In genomic region chr12:6430124-6430989, GRCh38 we compare ENCODE assay signal across 1 cellular context.
TF ChIP-seq lines count a peak whose summit lies in the region.

No MANE protein-coding gene starts in this region.

TF ChIP-seq in K562, 482 proteins besides CTCF, POLR2A, EP300 and RAD21 (continued from another document and continues in another):
- TF ChIP-seq TAF9B (IDR thresholded peaks at IDR 0.05; ENCODE audit: partially characterized antibody) (peak; percentile 53), FOXO4 (CRISPR knock-in tag; IDR thresholded peaks at IDR 0.05) (no peak), SAFB2 (IDR thresholded peaks at IDR 0.05; ENCODE audit: borderline replicate concordance, low read depth, low read length, severe bottlenecking) (no peak), ZNF224 (CRISPR knock-in tag; IDR thresholded peaks at IDR 0.05) (no peak), KLF6 (CRISPR knock-in tag; IDR thresholded peaks at IDR 0.05; ENCODE audit: borderline replicate concordance) (no peak), NCOA1 (IDR thresholded peaks at IDR 0.05; ENCODE audit: low read depth) (peak; percentile 38; the same call in 1 of the 2 replicates), MCM5 (IDR thresholded peaks at IDR 0.05; ENCODE audit: low read depth) (no peak), SRSF3 (IDR thresholded peaks at IDR 0.05; ENCODE audit: insufficient read depth, low read length) (no peak), CBX1 (IDR thresholded peaks at IDR 0.05; ENCODE audit: low read depth) (no peak), LARP7 (IDR thresholded peaks at IDR 0.05) (no peak), BRD4 (IDR thresholded peaks at IDR 0.05) (no peak), MAZ (CRISPR knock-in tag; conservative IDR thresholded peaks at IDR 0.05 in 1 of 2, IDR thresholded peaks at IDR 0.05 in 1 of 2) (0 out of 4 replicates have a peak, but pooled peaks of 1 of the 2 experiments have one; percentile 28), HDAC1 (IDR thresholded peaks at IDR 0.05) (peak in 1 of 2 experiments; percentile 64; a peak in 1 of 4 replicates), TCF3 (CRISPR knock-in tag; IDR thresholded peaks at IDR 0.05) (peak; percentile 20; the same call in 1 of the 2 replicates), SUPT5H (IDR thresholded peaks at IDR 0.05) (no peak), HDGF (IDR thresholded peaks at IDR 0.05) (no peak), SNRNP70 (optimal IDR thresholded peaks at IDR 0.05; ENCODE audit: low read depth, low read length) (no peak), SIN3A (IDR thresholded peaks at IDR 0.05; ENCODE audit: borderline replicate concordance in 2 of 2, control insufficient read depth in 1 of 2, low read depth in 2 of 2, low read length in 2 of 2) (no peak), ZBTB49 (CRISPR knock-in tag; IDR thresholded peaks at IDR 0.05; ENCODE audit: borderline replicate concordance) (no peak), SPI1 (IDR thresholded peaks at IDR 0.05; ENCODE audit: borderline replicate concordance, low read depth, low read length) (0 out of 2 replicates have a peak, but pooled peaks have one; percentile 33), BCL6 (CRISPR knock-in tag; IDR thresholded peaks at IDR 0.05) (no peak), ZBTB12 (CRISPR knock-in tag; IDR thresholded peaks at IDR 0.05) (no peak), CEBPB (tag; IDR thresholded peaks at IDR 0.05) (peak; percentile 86), ZNF280B (CRISPR knock-in tag; IDR thresholded peaks at IDR 0.05) (no peak), TCF15 (CRISPR knock-in tag; IDR thresholded peaks at IDR 0.05) (no peak), RBBP5 (IDR thresholded peaks at IDR 0.05; ENCODE audit: borderline replicate concordance, insufficient read depth, low read length, poor library complexity, severe bottlenecking) (peak; percentile 54), ZNF253 (CRISPR knock-in tag; conservative IDR thresholded peaks at IDR 0.05) (no peak), ZNF184 (CRISPR knock-in tag; IDR thresholded peaks at IDR 0.05) (no peak), PPARD (CRISPR knock-in tag; IDR thresholded peaks at IDR 0.05) (no peak), GTF2F1 (IDR thresholded peaks at IDR 0.05; ENCODE audit: low read depth, low read length) (no peak), TBL1XR1 (IDR thresholded peaks at IDR 0.05; ENCODE audit: low read length in 2 of 2) (0 out of 4 replicates have a peak, but pooled peaks of 1 of the 2 experiments have one; percentile 49), MEF2A (IDR thresholded peaks at IDR 0.05; ENCODE audit: control insufficient read depth, low read depth, low read length) (no peak), MAFF (IDR thresholded peaks at IDR 0.05; ENCODE audit: low read length) (peak; percentile 93), FOSL1 (tag; conservative IDR thresholded peaks at IDR 0.05) (peak; percentile 85), MAFK (IDR thresholded peaks at IDR 0.05; ENCODE audit: low read length) (peak; percentile 89), ETV6 (IDR thresholded peaks at IDR 0.05; ENCODE audit: borderline replicate concordance in 1 of 2, low read depth in 2 of 2, low read length in 1 of 2) (no peak), ETV6 (CRISPR knock-in tag; IDR thresholded peaks at IDR 0.05; ENCODE audit: borderline replicate concordance) (no peak), SP1 (CRISPR knock-in tag; IDR thresholded peaks at IDR 0.05) (no peak), RBFOX2 (IDR thresholded peaks at IDR 0.05; ENCODE audit: low read depth, low read length) (no peak), C11orf30 (IDR thresholded peaks at IDR 0.05; ENCODE audit: low read depth) (peak; percentile 97), OTX1 (CRISPR knock-in tag; IDR thresholded peaks at IDR 0.05) (no peak), HES1 (IDR thresholded peaks at IDR 0.05; ENCODE audit: low read depth) (no peak), HNRNPL (IDR thresholded peaks at IDR 0.05; ENCODE audit: low read depth, low read length) (peak; percentile 66), TFAM (CRISPR knock-in tag; conservative IDR thresholded peaks at IDR 0.05) (no peak), ZBTB33 (CRISPR knock-in tag; IDR thresholded peaks at IDR 0.05) (no peak), TCF7 (IDR thresholded peaks at IDR 0.05; ENCODE audit: borderline replicate concordance) (no peak), TEAD4 (IDR thresholded peaks at IDR 0.05; ENCODE audit: low read length) (peak; percentile 59; the same call in 1 of the 2 replicates), TEAD4 (CRISPR knock-in tag; IDR thresholded peaks at IDR 0.05; ENCODE audit: borderline replicate concordance) (no peak), ZKSCAN8 (CRISPR knock-in tag; IDR thresholded peaks at IDR 0.05) (no peak), ZNF280A (IDR thresholded peaks at IDR 0.05; ENCODE audit: low read depth, partially characterized antibody) (no peak), HDAC2 (IDR thresholded peaks at IDR 0.05) (peak; percentile 93), ZNF551 (CRISPR knock-in tag; IDR thresholded peaks at IDR 0.05) (no peak), ZBTB2 (IDR thresholded peaks at IDR 0.05) (0 out of 2 replicates have a peak, but pooled peaks have one; percentile 20), POLR2G (IDR thresholded peaks at IDR 0.05; ENCODE audit: low read depth, low read length) (no peak), ATF2 (CRISPR knock-in tag; IDR thresholded peaks at IDR 0.05) (no peak), SIRT6 (IDR thresholded peaks at IDR 0.05; ENCODE audit: low read depth, low read length) (no peak), BACH1 (tag; IDR thresholded peaks at IDR 0.05) (peak; percentile 97), POLR3A (IDR thresholded peaks at IDR 0.05; ENCODE audit: borderline replicate concordance, extremely low read depth, insufficient read depth, insufficient read length) (no peak), GTF2B (IDR thresholded peaks at IDR 0.05; ENCODE audit: extremely low read depth, insufficient read length) (no peak)
